Comparison of ENCODE assay signal across 11 cellular contexts in the genomic region with DNA sequence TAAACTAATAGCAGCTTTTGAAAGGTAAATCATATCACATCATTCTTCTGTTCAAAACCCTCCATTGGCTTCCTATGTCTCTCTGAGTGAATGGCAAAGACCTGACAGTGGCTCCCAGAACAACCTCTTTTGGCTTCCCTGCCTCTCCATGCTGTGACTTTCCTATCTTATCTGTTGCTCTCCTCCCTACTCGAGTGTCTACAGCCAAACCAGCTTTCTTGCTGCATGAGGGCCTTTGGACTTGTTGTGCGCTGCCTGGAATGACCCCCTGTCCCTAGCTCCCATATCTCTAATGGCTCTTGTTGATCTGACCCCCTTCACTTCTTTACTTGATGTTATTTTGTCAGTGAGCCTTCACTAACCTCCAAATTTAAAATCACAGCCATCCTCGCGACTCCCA. TPM values are rescaled to one million over a fixed set of nuclear protein-coding genes. Genes with fewer than 3 reads are reported as not detected.
DNase-seq lines count a peak whose midpoint lies in the region; ATAC-seq and TF ChIP-seq lines count a peak whose summit lies in the region.
"Had no signal": no experiment of that assay in that cellular context is flagged by ENCODE, and none has a peak within 500 bp of the region (broad histone marks: within the 10 kb centered on the region; RNA-seq: fewer than 3 reads in every experiment).

No MANE protein-coding gene starts in this region.

- peak overlapping the region; percentile 32 for H3K4me3 ChIP-seq in right cardiac atrium (ENCODE audit: low read length)
- H3K4me3 ChIP-seq in vagina, result no peak overlapping the region
- H3K4me3 ChIP-seq in adrenal gland, result no peak overlapping the region
- H3K4me3 ChIP-seq: mucosa of descending colon had no signal

- WGBS in right cardiac atrium, result 44% methylated on average over 4 of the region's 4 CpGs
- WGBS in adrenal gland, 4 donors, result 83 to 88% (median 85%) methylated on average over 4 of the region's 4 CpGs

- peak overlapping the region; percentile 81 for H3K27ac ChIP-seq in right cardiac atrium (ENCODE audit: low read length)
- H3K27ac ChIP-seq in vagina, result peak overlapping the region; percentile 3
- no peak overlapping the region for H3K27ac ChIP-seq in adrenal gland
- H3K27ac ChIP-seq: WERI-Rb-1 had no signal

- no peak for ATAC-seq in stimulated activated naive CD8-positive, alpha-beta T cell treated with anti-CD3 and anti-CD28 coated beads, Interleukin-15, Interleukin-2, amounts not matched to agents 100 U/mL and 50 U/mL, for 24 hours
- ATAC-seq in right cardiac atrium, result peak; percentile 27 to 65
- ATAC-seq: mucosa of descending colon had no signal

- H3K36me3 Mint-ChIP-seq in stimulated activated naive CD8-positive, alpha-beta T cell treated with anti-CD3 and anti-CD28 coated beads, Interleukin-15, Interleukin-2, amounts not matched to agents 100 ng/mL and 50 ng/mL, for 24 hours (ENCODE audit: low read depth), result no peaks in the 10 kb centered on the region
- peaks cover 14% of the 10 kb centered on the region for H3K36me3 Mint-ChIP-seq in activated T-helper 2 cell treated with anti-CD3 and anti-CD28 coated beads, Interferon-gamma antibody, Interleukin-2, Interleukin-4, amounts not matched to agents 10 μg/mL and 5 μg/mL and 100 μg/mL, durations not matched to agents 14 hours and 24 hours and 36 hours (ENCODE audit: low read depth)

- H3K36me3 ChIP-seq in vagina (no peaks in the 10 kb centered on the region), adrenal gland (replicated peaks in 1 of 2) (no peaks in the 10 kb centered on the region)
- H3K36me3 ChIP-seq: WERI-Rb-1 had no signal

- H3K27ac Mint-ChIP-seq in stimulated activated naive CD8-positive, alpha-beta T cell treated with anti-CD3 and anti-CD28 coated beads, Interleukin-15, Interleukin-2, amounts not matched to agents 100 ng/mL and 50 ng/mL, for 24 hours, result no peak overlapping the region
- no peak overlapping the region for H3K27ac Mint-ChIP-seq in activated T-helper 2 cell treated with anti-CD3 and anti-CD28 coated beads, Interferon-gamma antibody, Interleukin-2, Interleukin-4, amounts not matched to agents 10 μg/mL and 5 μg/mL and 100 μg/mL, durations not matched to agents 14 hours and 24 hours and 36 hours

- H3K9me3 ChIP-seq in right cardiac atrium (ENCODE audit: control insufficient read depth, low read length) (no peaks in the 10 kb centered on the region), vagina (no peaks in the 10 kb centered on the region), adrenal gland (replicated peaks in 1 of 3) (no peaks in the 10 kb centered on the region)
- H3K9me3 ChIP-seq: mucosa of descending colon had no signal

- H3K4me1 Mint-ChIP-seq in stimulated activated naive CD8-positive, alpha-beta T cell treated with anti-CD3 and anti-CD28 coated beads, Interleukin-15, Interleukin-2, amounts not matched to agents 100 ng/mL and 50 ng/mL, for 24 hours (ENCODE audit: low read depth), result peaks cover 56% of the 10 kb centered on the region
- H3K4me1 Mint-ChIP-seq in activated T-helper 2 cell treated with anti-CD3 and anti-CD28 coated beads, Interferon-gamma antibody, Interleukin-2, Interleukin-4, amounts not matched to agents 10 μg/mL and 5 μg/mL and 100 μg/mL, durations not matched to agents 14 hours and 24 hours and 36 hours (ENCODE audit: low read depth), result peaks cover 43% of the 10 kb centered on the region

- H3K9me3 Mint-ChIP-seq in stimulated activated naive CD8-positive, alpha-beta T cell treated with anti-CD3 and anti-CD28 coated beads, Interleukin-15, Interleukin-2, amounts not matched to agents 100 ng/mL and 50 ng/mL, for 24 hours, result no peaks in the 10 kb centered on the region
- no peaks in the 10 kb centered on the region for H3K9me3 Mint-ChIP-seq in activated T-helper 2 cell treated with anti-CD3 and anti-CD28 coated beads, Interferon-gamma antibody, Interleukin-2, Interleukin-4, amounts not matched to agents 10 μg/mL and 5 μg/mL and 100 μg/mL, durations not matched to agents 14 hours and 24 hours and 36 hours

- peak overlapping the region; percentile 18 for H3K4me3 Mint-ChIP-seq in stimulated activated naive CD8-positive, alpha-beta T cell treated with anti-CD3 and anti-CD28 coated beads, Interleukin-15, Interleukin-2, amounts not matched to agents 100 ng/mL and 50 ng/mL, for 24 hours
- peak overlapping the region; percentile 45 for H3K4me3 Mint-ChIP-seq in activated T-helper 2 cell treated with anti-CD3 and anti-CD28 coated beads, Interferon-gamma antibody, Interleukin-2, Interleukin-4, amounts not matched to agents 10 μg/mL and 5 μg/mL and 100 μg/mL, durations not matched to agents 14 hours and 24 hours and 36 hours (ENCODE audit: low read depth)

- H3K27me3 ChIP-seq in right cardiac atrium (ENCODE audit: control insufficient read depth, insufficient read depth), result no peaks in the 10 kb centered on the region
- no peaks in the 10 kb centered on the region for H3K27me3 ChIP-seq in vagina
- no peaks in the 10 kb centered on the region for H3K27me3 ChIP-seq in adrenal gland

- intact Hi-C loops in activated T-helper 2 cell treated with anti-CD3 and anti-CD28 coated beads, Interferon-gamma antibody, Interleukin-2, Interleukin-4, amounts not matched to agents 10 μg/mL and 5 μg/mL and 100 μg/mL, durations not matched to agents 14 hours and 24 hours and 36 hours (cut with micrococcal nuclease), result loop anchor here (10.0 kb wide), 5 partner anchors 50 to 650 kb away; a partner anchor contains a TSS
- intact Hi-C loops in right cardiac atrium (cut with DNase I), result loop anchor here (10.0 kb wide), 4 partner anchors 80 to 140 kb away; no protein-coding TSS in a partner anchor
- intact Hi-C loops in vagina (cut with DNase I), result loop anchor here (10.0 kb wide), 1 partner anchor 100 kb away; no protein-coding TSS in a partner anchor
- intact Hi-C loops in adrenal gland (cut with DNase I), result no loop called here

- H3K27me3 Mint-ChIP-seq in stimulated activated naive CD8-positive, alpha-beta T cell treated with anti-CD3 and anti-CD28 coated beads, Interleukin-15, Interleukin-2, amounts not matched to agents 100 ng/mL and 50 ng/mL, for 24 hours, result peaks cover 4% of the 10 kb centered on the region
- peaks cover 41% of the 10 kb centered on the region for H3K27me3 Mint-ChIP-seq in activated T-helper 2 cell treated with anti-CD3 and anti-CD28 coated beads, Interferon-gamma antibody, Interleukin-2, Interleukin-4, amounts not matched to agents 10 μg/mL and 5 μg/mL and 100 μg/mL, durations not matched to agents 14 hours and 24 hours and 36 hours (ENCODE audit: low read depth)

- peaks cover 3% of the 10 kb centered on the region for H3K4me1 ChIP-seq in right cardiac atrium (ENCODE audit: control insufficient read depth, insufficient read depth, low read length)
- H3K4me1 ChIP-seq in vagina, result peaks cover 21% of the 10 kb centered on the region
- H3K4me1 ChIP-seq in adrenal gland (replicated peaks in 1 of 2), result peaks cover 4 to 20% of the 10 kb centered on the region in 2 donors

- TF ChIP-seq CTCF in vagina (IDR thresholded peaks at IDR 0.05), result no peak
- no peak for TF ChIP-seq CTCF in adrenal gland (IDR thresholded peaks at IDR 0.05)

- no peak for DNase-seq in stimulated activated naive CD8-positive, alpha-beta T cell treated with anti-CD3 and anti-CD28 coated beads, Interleukin-15, Interleukin-2, amounts not matched to agents 100 U/mL and 50 U/mL, for 24 hours
- DNase-seq in activated T-helper 2 cell treated with anti-CD3 and anti-CD28 coated beads, Interferon-gamma antibody, Interleukin-2, Interleukin-4, amounts not matched to agents 10 μg/mL and 5 μg/mL and 100 μg/mL, durations not matched to agents 14 hours and 24 hours and 36 hours (ENCODE audit: low spot score), result no peak
- DNase-seq in right cardiac atrium (no peak), vagina (ENCODE audit: extremely low spot score in 2 of 2) (no peak), CD1c-positive myeloid dendritic cell (ENCODE audit: extremely low spot score) (no peak), islet precursor cell (no peak), adrenal gland (no peak)
- DNase-seq: effector CD8-positive, alpha-beta T cell; mucosa of descending colon; WERI-Rb-1 had no signal

- no peak for TF ChIP-seq POLR2A in vagina (IDR thresholded peaks at IDR 0.05)
- no peak for TF ChIP-seq POLR2A in adrenal gland (IDR thresholded peaks at IDR 0.05)

RNA-seq across cellular contexts. Expression of a gene that starts 2.5 kb away (rescaled TPM):
- 15.2 and 16.1 TPM in 2 replicates for total RNA-seq in activated T-helper 2 cell treated with anti-CD3 and anti-CD28 coated beads, Interferon-gamma antibody, Interleukin-2, Interleukin-4, amounts not matched to agents 10 μg/mL and 5 μg/mL and 100 μg/mL, durations not matched to agents 14 hours and 24 hours and 36 hours
- total RNA-seq in right cardiac atrium, result 100 to 1,000 TPM in 3 of 4 donors, 10 to 100 TPM in 1; 83.7 to 229 (median 157) TPM
- 189 TPM for polyA plus RNA-seq in right cardiac atrium
- total RNA-seq in vagina, result 145 TPM
- 100 to 1,000 TPM in 1 of 8 donors, 10 to 100 TPM in 7; 21.4 to 140 (median 63.9) TPM for total RNA-seq in adrenal gland
- polyA plus RNA-seq in adrenal gland, result 10 to 100 TPM; 22.0 to 37.5 (median 26.9) TPM

Comparison
In these comparisons a context has a peak if more than half of its experiments do, and no peak if none do; other contexts are left out.
1. H3K27ac ChIP-seq: peak in right cardiac atrium (single experiment) and vagina (single experiment); none in adrenal gland (0 of 5).
2. intact Hi-C loops: an anchor here in activated T-helper 2 cell treated with anti-CD3 and anti-CD28 coated beads, Interferon-gamma antibody, Interleukin-2, Interleukin-4, amounts not matched to agents 10 μg/mL and 5 μg/mL and 100 μg/mL, durations not matched to agents 14 hours and 24 hours and 36 hours (10.0 kb wide), right cardiac atrium (10.0 kb wide) and vagina (10.0 kb wide); none called in adrenal gland.